Comparison of ENCODE assay signal across 11 cellular contexts in the genomic region with DNA sequence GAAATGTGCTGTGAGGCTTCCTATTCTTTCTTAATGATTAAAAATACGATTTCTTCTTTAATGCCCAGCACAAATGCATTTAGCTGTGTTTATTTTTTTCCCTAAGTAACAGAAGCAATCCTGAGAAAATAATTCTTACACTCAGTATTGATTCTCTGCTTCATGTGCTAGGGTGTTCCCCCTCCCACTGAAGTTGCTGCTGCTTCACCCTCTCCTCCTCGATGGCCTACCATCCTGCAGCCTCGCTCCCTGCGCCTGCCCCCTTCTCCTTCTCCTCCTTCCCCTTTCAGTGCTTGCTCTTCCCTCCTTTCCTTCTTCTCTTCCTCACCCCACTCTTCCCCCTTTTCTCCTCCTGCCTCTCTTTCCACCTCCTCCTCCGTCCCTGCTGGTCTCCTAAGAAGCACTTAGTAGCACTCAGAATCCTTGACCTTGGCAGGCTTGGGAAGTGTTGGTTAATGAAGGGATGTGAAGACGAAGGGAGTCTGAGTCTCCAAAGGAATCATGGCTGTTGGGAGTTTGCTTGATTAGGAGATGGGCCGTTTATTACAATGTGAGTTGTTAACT.
DNase-seq lines count a peak whose midpoint lies in the region; ATAC-seq, FAIRE-seq and TF ChIP-seq lines count a peak whose summit lies in the region.
"Had no signal": no experiment of that assay in that cellular context is flagged by ENCODE, and none has a peak within 500 bp of the region (broad histone marks: within the 10 kb centered on the region; RNA-seq: fewer than 3 reads in every experiment).

No MANE protein-coding gene starts in this region.

- H3K4me1 ChIP-seq in GM23338 (ENCODE audit: insufficient read depth): peaks cover 19% of the 10 kb centered on the region

- H3K27me3 Mint-ChIP-seq in GM23338 (ENCODE audit: insufficient read depth, low read depth, poor library complexity) (peaks cover 8% of the 10 kb centered on the region), mesothelial cell of epicardium (ENCODE audit: low read depth) (no peaks in the 10 kb centered on the region)
- no peaks in the 10 kb centered on the region for H3K27me3 Mint-ChIP-seq in activated naive CD8-positive, alpha-beta T cell

- H3K27ac Mint-ChIP-seq in GM23338: peak overlapping the region; percentile 13; the same call in 1 of the 2 replicates
- H3K27ac Mint-ChIP-seq in activated naive CD8-positive, alpha-beta T cell: peak overlapping the region; percentile 82
- H3K27ac Mint-ChIP-seq in mesothelial cell of epicardium: peak overlapping the region; percentile 26

- TF ChIP-seq CTCF in GM23338 (conservative IDR thresholded peaks at IDR 0.05; ENCODE audit: low read depth in 2 of 2) (no peak), mesothelial cell of epicardium (IDR thresholded peaks at IDR 0.05; ENCODE audit: unreplicated experiment) (no peak)

- no peak overlapping the region for H3K4me3 ChIP-seq in GM23338

- peak; percentile 13 for DNase-seq in AG08395 (ENCODE audit: low spot score)
- no peak for DNase-seq in GM23338 (ENCODE audit: low spot score)
- no peak for DNase-seq in mesothelial cell of epicardium (ENCODE audit: low spot score in 2 of 2, unreplicated experiment in 2 of 2)
- DNase-seq in GM19239 (ENCODE audit: insufficient read length, low spot score): no peak
- no peak for DNase-seq in hepatic stellate cell (ENCODE audit: low spot score)
- DNase-seq: kidney glomerular epithelial cell, NCI-H1930 had no signal

- no peaks in the 10 kb centered on the region for H3K27me3 ChIP-seq in GM23338 (ENCODE audit: insufficient read depth)

- H3K4me1 Mint-ChIP-seq in GM23338 (peaks cover 58% of the 10 kb centered on the region), mesothelial cell of epicardium (peaks cover 19% of the 10 kb centered on the region)
- H3K4me1 Mint-ChIP-seq in activated naive CD8-positive, alpha-beta T cell (ENCODE audit: low read depth): peaks cover 78% of the 10 kb centered on the region

- peaks cover 11% of the 10 kb centered on the region for H4K20me1 ChIP-seq in GM23338 (replicated peaks; ENCODE audit: insufficient read depth)

- no peaks in the 10 kb centered on the region for H3K9me2 ChIP-seq in GM23338 (ENCODE audit: insufficient read depth)

- no peaks in the 10 kb centered on the region for H3K36me3 Mint-ChIP-seq in GM23338 (ENCODE audit: low read depth)
- peaks cover 8% of the 10 kb centered on the region for H3K36me3 Mint-ChIP-seq in activated naive CD8-positive, alpha-beta T cell
- H3K36me3 Mint-ChIP-seq in mesothelial cell of epicardium: peaks cover 3% of the 10 kb centered on the region

- no peaks in the 10 kb centered on the region; the same call in 2 of the 3 replicates for H3K9me3 Mint-ChIP-seq in GM23338
- H3K9me3 Mint-ChIP-seq in activated naive CD8-positive, alpha-beta T cell (ENCODE audit: low read depth): no peaks in the 10 kb centered on the region
- no peaks in the 10 kb centered on the region for H3K9me3 Mint-ChIP-seq in mesothelial cell of epicardium

- peaks cover 78% of the 10 kb centered on the region for H3K79me2 ChIP-seq in GM23338 (replicated peaks; ENCODE audit: insufficient read depth)

- no peak for FAIRE-seq in GM19239 (lab: Jason Lieb, UNC)
- FAIRE-seq: HepG2 had no signal

- no peak overlapping the region for H2AFZ ChIP-seq in GM23338

- peak overlapping the region; percentile 48 for H3K4me3 Mint-ChIP-seq in GM23338
- H3K4me3 Mint-ChIP-seq in activated naive CD8-positive, alpha-beta T cell: peak overlapping the region; percentile 74
- no peak overlapping the region for H3K4me3 Mint-ChIP-seq in mesothelial cell of epicardium

- no peaks in the 10 kb centered on the region for H3F3A ChIP-seq in GM23338 (replicated peaks; ENCODE audit: low read depth)

- H3K4me2 ChIP-seq in GM23338: peak overlapping the region; percentile 48

- no peak overlapping the region for H3K27ac ChIP-seq in GM23338 (ENCODE audit: low read depth)

- H3K36me3 ChIP-seq in GM23338 (ENCODE audit: insufficient read depth): no peaks in the 10 kb centered on the region

- ATAC-seq in GM23338 (peak; percentile 20), HG02763 (IDR thresholded peaks at IDR 0.05; ENCODE audit: unreplicated experiment) (no peak), HG03025 (IDR thresholded peaks at IDR 0.05; ENCODE audit: low FRiP score, unreplicated experiment) (no peak)
- ATAC-seq: HepG2 had no signal

TF ChIP-seq in GM23338, 12 proteins besides CTCF, POLR2A, EP300 and RAD21:
- TF ChIP-seq CREB1 (CRISPR knock-in tag; IDR thresholded peaks at IDR 0.05; ENCODE audit: low read depth) (no peak), NANOG (IDR thresholded peaks at IDR 0.05; ENCODE audit: borderline replicate concordance) (no peak), EZH2 (IDR thresholded peaks at IDR 0.05; ENCODE audit: low read depth, unreplicated experiment) (no peak), ZNF114 (CRISPR knock-in tag; IDR thresholded peaks at IDR 0.05) (no peak), ZNF331 (CRISPR knock-in tag; IDR thresholded peaks at IDR 0.05; ENCODE audit: low read depth) (no peak), EZH2phosphoT487 (IDR thresholded peaks at IDR 0.05; ENCODE audit: unreplicated experiment) (no peak), STAT1 (IDR thresholded peaks at IDR 0.05; ENCODE audit: unreplicated experiment) (no peak), POLR2AphosphoS5 (IDR thresholded peaks at IDR 0.05; ENCODE audit: low read depth) (no peak), JUNB (IDR thresholded peaks at IDR 0.05; ENCODE audit: unreplicated experiment) (no peak)
- TF ChIP-seq, protein P1, sequence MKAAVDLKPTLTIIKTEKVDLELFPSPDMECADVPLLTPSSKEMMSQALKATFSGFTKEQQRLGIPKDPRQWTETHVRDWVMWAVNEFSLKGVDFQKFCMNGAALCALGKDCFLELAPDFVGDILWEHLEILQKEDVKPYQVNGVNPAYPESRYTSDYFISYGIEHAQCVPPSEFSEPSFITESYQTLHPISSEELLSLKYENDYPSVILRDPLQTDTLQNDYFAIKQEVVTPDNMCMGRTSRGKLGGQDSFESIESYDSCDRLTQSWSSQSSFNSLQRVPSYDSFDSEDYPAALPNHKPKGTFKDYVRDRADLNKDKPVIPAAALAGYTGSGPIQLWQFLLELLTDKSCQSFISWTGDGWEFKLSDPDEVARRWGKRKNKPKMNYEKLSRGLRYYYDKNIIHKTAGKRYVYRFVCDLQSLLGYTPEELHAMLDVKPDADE (IDR thresholded peaks at IDR 0.05): no peak
- TF ChIP-seq, protein P2, sequence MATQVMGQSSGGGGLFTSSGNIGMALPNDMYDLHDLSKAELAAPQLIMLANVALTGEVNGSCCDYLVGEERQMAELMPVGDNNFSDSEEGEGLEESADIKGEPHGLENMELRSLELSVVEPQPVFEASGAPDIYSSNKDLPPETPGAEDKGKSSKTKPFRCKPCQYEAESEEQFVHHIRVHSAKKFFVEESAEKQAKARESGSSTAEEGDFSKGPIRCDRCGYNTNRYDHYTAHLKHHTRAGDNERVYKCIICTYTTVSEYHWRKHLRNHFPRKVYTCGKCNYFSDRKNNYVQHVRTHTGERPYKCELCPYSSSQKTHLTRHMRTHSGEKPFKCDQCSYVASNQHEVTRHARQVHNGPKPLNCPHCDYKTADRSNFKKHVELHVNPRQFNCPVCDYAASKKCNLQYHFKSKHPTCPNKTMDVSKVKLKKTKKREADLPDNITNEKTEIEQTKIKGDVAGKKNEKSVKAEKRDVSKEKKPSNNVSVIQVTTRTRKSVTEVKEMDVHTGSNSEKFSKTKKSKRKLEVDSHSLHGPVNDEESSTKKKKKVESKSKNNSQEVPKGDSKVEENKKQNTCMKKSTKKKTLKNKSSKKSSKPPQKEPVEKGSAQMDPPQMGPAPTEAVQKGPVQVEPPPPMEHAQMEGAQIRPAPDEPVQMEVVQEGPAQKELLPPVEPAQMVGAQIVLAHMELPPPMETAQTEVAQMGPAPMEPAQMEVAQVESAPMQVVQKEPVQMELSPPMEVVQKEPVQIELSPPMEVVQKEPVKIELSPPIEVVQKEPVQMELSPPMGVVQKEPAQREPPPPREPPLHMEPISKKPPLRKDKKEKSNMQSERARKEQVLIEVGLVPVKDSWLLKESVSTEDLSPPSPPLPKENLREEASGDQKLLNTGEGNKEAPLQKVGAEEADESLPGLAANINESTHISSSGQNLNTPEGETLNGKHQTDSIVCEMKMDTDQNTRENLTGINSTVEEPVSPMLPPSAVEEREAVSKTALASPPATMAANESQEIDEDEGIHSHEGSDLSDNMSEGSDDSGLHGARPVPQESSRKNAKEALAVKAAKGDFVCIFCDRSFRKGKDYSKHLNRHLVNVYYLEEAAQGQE (IDR thresholded peaks at IDR 0.05; ENCODE audit: unreplicated experiment): no peak

Comparison
In these comparisons a context has a peak if more than half of its experiments do, and no peak if none do; other contexts are left out.
1. H3K27ac Mint-ChIP-seq: peak in every context shown above with its lines; median percentile 82 in activated naive CD8-positive, alpha-beta T cell; 26 in mesothelial cell of epicardium; 13 in GM23338.